In genomic region chrX:25022499-25023325, GRCh38 we compare ENCODE assay signal across 17 cellular contexts. TPM values are rescaled to one million over a fixed set of nuclear protein-coding genes. Genes with fewer than 3 reads are reported as not detected.
DNase-seq lines count a peak whose midpoint lies in the region; ATAC-seq and TF ChIP-seq lines count a peak whose summit lies in the region.
"Had no signal": no experiment of that assay in that cellular context is flagged by ENCODE, and none has a peak within 500 bp of the region (broad histone marks: within the 10 kb centered on the region; RNA-seq: fewer than 3 reads in every experiment).

No MANE protein-coding gene starts in this region.

- H3K27ac ChIP-seq in WERI-Rb-1 (no peak overlapping the region), iPS DF 6.9 (ENCODE audit: low read length) (no peak overlapping the region), psoas muscle (no peak overlapping the region)
- H3K27ac ChIP-seq: tibial nerve had no signal

- H3K4me1 Mint-ChIP-seq in activated naive CD8-positive, alpha-beta T cell treated with anti-CD3 and anti-CD28 coated beads, Interleukin-2, amount 10 ng/mL, durations not matched to agents 7 days and 5 days: peaks cover 12% of the 10 kb centered on the region
- H3K4me1 Mint-ChIP-seq in activated naive CD8-positive, alpha-beta T cell treated with anti-CD3 and anti-CD28 coated beads, Interleukin-2, amount 50 U/mL, for 24 hours: peaks cover 14% of the 10 kb centered on the region
- peaks cover 5 to 23% of the 10 kb centered on the region in 2 donors for H3K4me1 Mint-ChIP-seq in stimulated activated naive B cell treated with anti-CD40 and anti-IgM and Interleukin-4, amounts not matched to agents 10 μg/mL and 1 μg/mL and 100 μg/mL, for 72 hours

- no peaks in the 10 kb centered on the region for H3K9me3 Mint-ChIP-seq in activated naive CD8-positive, alpha-beta T cell treated with anti-CD3 and anti-CD28 coated beads, Interleukin-2, amount 10 ng/mL, durations not matched to agents 7 days and 5 days
- H3K9me3 Mint-ChIP-seq in activated naive CD8-positive, alpha-beta T cell treated with anti-CD3 and anti-CD28 coated beads, Interleukin-2, amount 50 U/mL, for 24 hours: no peaks in the 10 kb centered on the region
- no peaks in the 10 kb centered on the region for H3K9me3 Mint-ChIP-seq in stimulated activated naive B cell treated with anti-CD40 and anti-IgM and Interleukin-4, amounts not matched to agents 10 μg/mL and 1 μg/mL and 100 μg/mL, for 72 hours
- H3K9me3 Mint-ChIP-seq: T-helper 1 cell treated with Interleukin-12 subunit alpha and Interleukin-12 subunit beta and Interleukin-4 antibody, amounts not matched to agents 30 μg/mL and 1 μg/mL, for 36 hours had no signal

- no CpG with 5 or more reads among the region's 59 CpGs for WGBS in iPS DF 6.9 (ENCODE audit: insufficient coverage, insufficient read length)
- 9 to 22% (median 13%) methylated on average over 29 to 59 of the region's 59 CpGs for WGBS in psoas muscle, 3 donors

- TF ChIP-seq CTCF in WERI-Rb-1 (IDR thresholded peaks at IDR 0.05; ENCODE audit: low read depth, low read length) (peak; percentile 48), psoas muscle (IDR thresholded peaks at IDR 0.05) (no peak), mucosa of descending colon (IDR thresholded peaks at IDR 0.05) (no peak)

- H3K27ac Mint-ChIP-seq in activated naive CD8-positive, alpha-beta T cell treated with anti-CD3 and anti-CD28 coated beads, Interleukin-2, amount 10 ng/mL, durations not matched to agents 7 days and 5 days: no peak overlapping the region
- H3K27ac Mint-ChIP-seq in activated naive CD8-positive, alpha-beta T cell treated with anti-CD3 and anti-CD28 coated beads, Interleukin-2, amount 50 U/mL, for 24 hours: no peak overlapping the region
- H3K27ac Mint-ChIP-seq in stimulated activated naive B cell treated with anti-CD40 and anti-IgM and Interleukin-4, amounts not matched to agents 10 μg/mL and 1 μg/mL and 100 μg/mL, for 72 hours: peak overlapping the region; percentile 39
- H3K27ac Mint-ChIP-seq: activated CD4-positive, alpha-beta T cell treated with anti-CD3 and anti-CD28 coated beads for 36 hours had no signal

- H3K4me3 ChIP-seq in WERI-Rb-1 (ENCODE audit: low read depth, low read length) (peak overlapping the region; percentile 28), iPS DF 6.9 (ENCODE audit: low read length) (peak overlapping the region; percentile 3; the same call in 1 of the 2 replicates), psoas muscle (no peak overlapping the region), mucosa of descending colon (no peak overlapping the region)
- H3K4me3 ChIP-seq: tibial nerve had no signal

- H3K4me3 Mint-ChIP-seq in activated naive CD8-positive, alpha-beta T cell treated with anti-CD3 and anti-CD28 coated beads, Interleukin-2, amount 10 ng/mL, durations not matched to agents 7 days and 5 days: no peak overlapping the region
- H3K4me3 Mint-ChIP-seq in activated naive CD8-positive, alpha-beta T cell treated with anti-CD3 and anti-CD28 coated beads, Interleukin-2, amount 50 U/mL, for 24 hours: no peak overlapping the region
- no peak overlapping the region for H3K4me3 Mint-ChIP-seq in stimulated activated naive B cell treated with anti-CD40 and anti-IgM and Interleukin-4, amounts not matched to agents 10 μg/mL and 1 μg/mL and 100 μg/mL, for 72 hours
- H3K4me3 Mint-ChIP-seq: activated CD4-positive, alpha-beta T cell treated with anti-CD3 and anti-CD28 coated beads for 36 hours; T-helper 1 cell treated with Interleukin-12 subunit alpha and Interleukin-12 subunit beta and Interleukin-4 antibody, amounts not matched to agents 30 μg/mL and 1 μg/mL, for 36 hours had no signal

- H3K36me3 ChIP-seq in WERI-Rb-1 (no peaks in the 10 kb centered on the region), iPS DF 6.9 (ENCODE audit: control insufficient read depth, insufficient read depth, low read length) (no peaks in the 10 kb centered on the region), psoas muscle (ENCODE audit: insufficient read depth in 1 of 2, low read depth in 1 of 2) (no peaks in the 10 kb centered on the region), mucosa of descending colon (ENCODE audit: low read depth) (no peaks in the 10 kb centered on the region)
- H3K36me3 ChIP-seq: tibial nerve had no signal

- POLR2A ChIA-PET in activated naive CD8-positive, alpha-beta T cell treated with anti-CD3 and anti-CD28 coated beads, Interleukin-2, amount 10 ng/mL, durations not matched to agents 7 days and 5 days (lab: Charles Lee): interaction anchor here (0.7 kb wide), 1 partner anchor 102 kb away, joined by 6 read pairs; no protein-coding TSS in a partner anchor

- peak; percentile 34 for DNase-seq in activated naive CD8-positive, alpha-beta T cell treated with anti-CD3 and anti-CD28 coated beads, Interleukin-2, amount 10 ng/mL, durations not matched to agents 7 days and 5 days
- DNase-seq in activated naive CD8-positive, alpha-beta T cell treated with anti-CD3 and anti-CD28 coated beads, Interleukin-2, amount 50 U/mL, for 24 hours: no peak
- DNase-seq in WERI-Rb-1: no peak
- no peak for DNase-seq in iPS DF 6.9 (ENCODE audit: low read depth, low spot score)
- no peak for DNase-seq in stimulated activated naive B cell treated with anti-CD40 and anti-IgM and Interleukin-4, amounts not matched to agents 10 μg/mL and 1 μg/mL and 100 μg/mL, for 72 hours
- no peak for DNase-seq in stimulated activated CD4-positive, alpha-beta T cell treated with anti-CD3 and anti-CD28 coated beads, Interleukin-15, amount 100 ng/mL, for 24 hours
- no peak for DNase-seq in psoas muscle
- no peak for DNase-seq in mucosa of descending colon
- DNase-seq: activated CD4-positive, alpha-beta T cell treated with anti-CD3 and anti-CD28 coated beads for 36 hours; anterior cingulate cortex; KBM-7; NCI-H1105; NCI-H2171; stimulated activated CD4-positive, alpha-beta T cell treated with anti-CD3 and anti-CD28 coated beads, Interleukin-4, amount 100 ng/mL, for 24 hours had no signal

- H3K27me3 ChIP-seq in WERI-Rb-1 (ENCODE audit: insufficient read depth, low read depth, severe bottlenecking) (peaks cover 67% of the 10 kb centered on the region), iPS DF 6.9 (ENCODE audit: control insufficient read depth, insufficient read depth, low read length) (peaks cover 32% of the 10 kb centered on the region), psoas muscle (ENCODE audit: insufficient read depth in 3 of 3, low read length in 2 of 3) (peaks cover 0 to 59% (median 11%) of the 10 kb centered on the region in 3 donors)

- H3K9me3 ChIP-seq in WERI-Rb-1 (ENCODE audit: severe bottlenecking) (no peaks in the 10 kb centered on the region), iPS DF 6.9 (ENCODE audit: control insufficient read depth, insufficient read depth, low read length) (no peaks in the 10 kb centered on the region), psoas muscle (no peaks in the 10 kb centered on the region), mucosa of descending colon (no peaks in the 10 kb centered on the region)
- H3K9me3 ChIP-seq: tibial nerve had no signal

- intact Hi-C loops in psoas muscle (cut with DNase I): no loop called here
- intact Hi-C loops in mucosa of descending colon (cut with DNase I, micrococcal nuclease): no loop called here

- H3K4me1 ChIP-seq in iPS DF 6.9 (ENCODE audit: control insufficient read depth, insufficient read depth, low read length) (no peaks in the 10 kb centered on the region), psoas muscle (peaks cover 5% of the 10 kb centered on the region), mucosa of descending colon (ENCODE audit: low read depth) (peaks cover 6% of the 10 kb centered on the region)

- H3K36me3 Mint-ChIP-seq in activated naive CD8-positive, alpha-beta T cell treated with anti-CD3 and anti-CD28 coated beads, Interleukin-2, amount 10 ng/mL, durations not matched to agents 7 days and 5 days: no peaks in the 10 kb centered on the region
- H3K36me3 Mint-ChIP-seq in activated naive CD8-positive, alpha-beta T cell treated with anti-CD3 and anti-CD28 coated beads, Interleukin-2, amount 50 U/mL, for 24 hours (ENCODE audit: low read depth): no peaks in the 10 kb centered on the region
- H3K36me3 Mint-ChIP-seq in stimulated activated naive B cell treated with anti-CD40 and anti-IgM and Interleukin-4, amounts not matched to agents 10 μg/mL and 1 μg/mL and 100 μg/mL, for 72 hours: peaks cover 0 to 1% of the 10 kb centered on the region in 2 donors

- peaks cover 75% of the 10 kb centered on the region for H3K27me3 Mint-ChIP-seq in activated naive CD8-positive, alpha-beta T cell treated with anti-CD3 and anti-CD28 coated beads, Interleukin-2, amount 10 ng/mL, durations not matched to agents 7 days and 5 days
- peaks cover 59% of the 10 kb centered on the region for H3K27me3 Mint-ChIP-seq in activated naive CD8-positive, alpha-beta T cell treated with anti-CD3 and anti-CD28 coated beads, Interleukin-2, amount 50 U/mL, for 24 hours
- peaks cover 47 to 53% of the 10 kb centered on the region in 2 donors for H3K27me3 Mint-ChIP-seq in stimulated activated naive B cell treated with anti-CD40 and anti-IgM and Interleukin-4, amounts not matched to agents 10 μg/mL and 1 μg/mL and 100 μg/mL, for 72 hours

- ATAC-seq in activated naive CD8-positive, alpha-beta T cell treated with anti-CD3 and anti-CD28 coated beads, Interleukin-2, amount 10 ng/mL, durations not matched to agents 7 days and 5 days (ENCODE audit: low read depth): no peak
- ATAC-seq in activated naive CD8-positive, alpha-beta T cell treated with anti-CD3 and anti-CD28 coated beads, Interleukin-2, amount 50 U/mL, for 24 hours: no peak
- no peak for ATAC-seq in stimulated activated naive B cell treated with anti-CD40 and anti-IgM and Interleukin-4, amounts not matched to agents 10 μg/mL and 1 μg/mL and 100 μg/mL, for 72 hours (replicated peaks)
- ATAC-seq in psoas muscle (no peak), mucosa of descending colon (no peak)
- ATAC-seq: activated CD4-positive, alpha-beta T cell treated with anti-CD3 and anti-CD28 coated beads for 36 hours had no signal

RNA-seq across cellular contexts. Expression of gene ARX, which starts 6.9 kb away (rescaled TPM):
- not detected for total RNA-seq in activated naive CD8-positive, alpha-beta T cell treated with anti-CD3 and anti-CD28 coated beads, Interleukin-2, amount 10 ng/mL, durations not matched to agents 7 days and 5 days
- total RNA-seq in psoas muscle (10 to 100 TPM in 1 of 4 donors, 1 to 10 TPM in 3; 2.7 to 12.8 (median 3.9) TPM), mucosa of descending colon (1 to 10 TPM in 1 of 3 donors, under 1 TPM in 2; 0.13 to 1.0 (median 0.63) TPM)
- polyA plus RNA-seq in psoas muscle: 1 to 10 TPM in 2 of 3 donors, under 1 TPM in 1; 0.64 to 3.0 (median 2.6) TPM
- total RNA-seq: activated CD4-positive, alpha-beta T cell treated with anti-CD3 and anti-CD28 coated beads for 36 hours; lung microvascular endothelial cell; tibial nerve had no signal

Comparison
In these comparisons a context has a peak if more than half of its experiments do, and no peak if none do; other contexts are left out.
1. H3K4me3 ChIP-seq: peak in WERI-Rb-1 (single experiment) and iPS DF 6.9 (single experiment); none in psoas muscle (single experiment) and mucosa of descending colon (single experiment).